ENCODE assay signal across 9 cellular contexts in genomic region chr19:54029930-54030490, GRCh38. TPM values are rescaled to one million over a fixed set of nuclear protein-coding genes. Genes with fewer than 3 reads are reported as not detected.
A peak's percentile ranks its signal among the peaks of the same experiment; 100 is the strongest.
DNase-seq lines count a peak whose midpoint lies in the region; ATAC-seq and TF ChIP-seq lines count a peak whose summit lies in the region.
"Had no signal": no experiment of that assay in that cellular context is flagged by ENCODE, and none has a peak within 500 bp of the region (broad histone marks: within the 10 kb centered on the region; RNA-seq: fewer than 3 reads in every experiment).

No MANE protein-coding gene starts in this region.

- no peaks in the 10 kb centered on the region for H3K36me3 Mint-ChIP-seq in CD14-positive monocyte
- no peaks in the 10 kb centered on the region for H3K36me3 Mint-ChIP-seq in activated naive CD4-positive, alpha-beta T cell treated with anti-CD3 and anti-CD28 coated beads for 36 hours (ENCODE audit: low read depth)
- H3K36me3 Mint-ChIP-seq: stimulated activated naive B cell treated with anti-CD40 and anti-IgM and Interleukin-4, amounts not matched to agents 10 μg/mL and 1 μg/mL and 100 μg/mL, for 72 hours had no signal

- no peaks in the 10 kb centered on the region for H3K36me3 ChIP-seq in left ventricle myocardium inferior

- H3K4me3 ChIP-seq in left ventricle myocardium inferior = no peak overlapping the region

- no peak overlapping the region for H3K27ac ChIP-seq in left ventricle myocardium inferior (replicated peaks)

- H3K4me3 Mint-ChIP-seq in CD14-positive monocyte = peak overlapping the region in 1 of 2 donors; percentile 83
- H3K4me3 Mint-ChIP-seq in activated naive CD4-positive, alpha-beta T cell treated with anti-CD3 and anti-CD28 coated beads for 36 hours = no peak overlapping the region
- H3K4me3 Mint-ChIP-seq: stimulated activated naive B cell treated with anti-CD40 and anti-IgM and Interleukin-4, amounts not matched to agents 10 μg/mL and 1 μg/mL and 100 μg/mL, for 72 hours had no signal

- H3K27ac Mint-ChIP-seq in CD14-positive monocyte = peak overlapping the region in 2 of 7 donors; percentile 86 to 93
- no peak overlapping the region for H3K27ac Mint-ChIP-seq in activated naive CD4-positive, alpha-beta T cell treated with anti-CD3 and anti-CD28 coated beads for 36 hours
- H3K27ac Mint-ChIP-seq: stimulated activated naive B cell treated with anti-CD40 and anti-IgM and Interleukin-4, amounts not matched to agents 10 μg/mL and 1 μg/mL and 100 μg/mL, for 72 hours had no signal

- DNase-seq in CD14-positive monocyte (ENCODE audit: low spot score) (peak; percentile 60), HEK293T (ENCODE audit: extremely low spot score) (peak; percentile 68), RPMI7951 (ENCODE audit: low read depth) (peak; percentile 75), left ventricle myocardium inferior (peak; percentile 31), retina (peak; percentile 51)
- DNase-seq in activated naive CD4-positive, alpha-beta T cell treated with anti-CD3 and anti-CD28 coated beads for 36 hours = peak; percentile 72
- DNase-seq: stimulated activated naive B cell treated with anti-CD40 and anti-IgM and Interleukin-4, amounts not matched to agents 10 μg/mL and 1 μg/mL and 100 μg/mL, for 72 hours had no signal

- peaks cover 9 to 15% (median 14%) of the 10 kb centered on the region in 3 donors for H3K27me3 Mint-ChIP-seq in CD14-positive monocyte (ENCODE audit: low read depth in 3 of 3)
- peaks cover 15% of the 10 kb centered on the region for H3K27me3 Mint-ChIP-seq in activated naive CD4-positive, alpha-beta T cell treated with anti-CD3 and anti-CD28 coated beads for 36 hours (ENCODE audit: low read depth)

- CTCF ChIA-PET in HEK293T (lab: Yijun Ruan, JAX) = interaction anchor here (0.6 to 1.3 kb wide), 16 partner anchors 9 to 339 kb away, joined by 3 to 8 read pairs (median 4); no protein-coding TSS in a partner anchor
- CTCF ChIA-PET in activated naive CD4-positive, alpha-beta T cell treated with anti-CD3 and anti-CD28 coated beads for 36 hours (lab: Charles Lee) = interaction anchor here (0.6 to 1.5 kb wide), 17 partner anchors 9 to 258 kb away, joined by 3 to 12 read pairs (median 5); no protein-coding TSS in a partner anchor

- peaks cover 20% of the 10 kb centered on the region for H3K4me1 Mint-ChIP-seq in CD14-positive monocyte
- peaks cover 1% of the 10 kb centered on the region for H3K4me1 Mint-ChIP-seq in activated naive CD4-positive, alpha-beta T cell treated with anti-CD3 and anti-CD28 coated beads for 36 hours (ENCODE audit: low read depth)

- no peak for ATAC-seq in GM21529 (IDR thresholded peaks at IDR 0.05; ENCODE audit: unreplicated experiment)
- no peak for ATAC-seq in GM19463 (IDR thresholded peaks at IDR 0.05; ENCODE audit: unreplicated experiment)

- H3K27me3 ChIP-seq in left ventricle myocardium inferior (ENCODE audit: low read depth) = peaks cover 84% of the 10 kb centered on the region

- H3K9me3 ChIP-seq in left ventricle myocardium inferior (replicated peaks) = no peaks in the 10 kb centered on the region

- POLR2A ChIA-PET in HEK293T (lab: Yijun Ruan, JAX) = interaction anchor here (1.0 kb wide), 1 partner anchor 50 kb away, joined by 3 read pairs; no protein-coding TSS in a partner anchor

- no peaks in the 10 kb centered on the region for H3K9me3 Mint-ChIP-seq in CD14-positive monocyte
- no peaks in the 10 kb centered on the region for H3K9me3 Mint-ChIP-seq in activated naive CD4-positive, alpha-beta T cell treated with anti-CD3 and anti-CD28 coated beads for 36 hours
- H3K9me3 Mint-ChIP-seq: stimulated activated naive B cell treated with anti-CD40 and anti-IgM and Interleukin-4, amounts not matched to agents 10 μg/mL and 1 μg/mL and 100 μg/mL, for 72 hours had no signal

- no peaks in the 10 kb centered on the region for H3K4me1 ChIP-seq in left ventricle myocardium inferior

- intact Hi-C loops in CD14-positive monocyte (cut with micrococcal nuclease) = loop anchor here (2.0 to 10.0 kb wide), 4 partner anchors 123 to 237 kb away; partner anchors contain the start of gene NLRP12 (in 1 of the 2)
- intact Hi-C loops in activated naive CD4-positive, alpha-beta T cell treated with anti-CD3 and anti-CD28 coated beads for 36 hours (cut with micrococcal nuclease) = loop anchor here (1.0 kb wide), 1 partner anchor 237 kb away; no protein-coding TSS in a partner anchor
- intact Hi-C loops in left ventricle myocardium inferior (cut with micrococcal nuclease) = loop anchor here (10.0 kb wide), 1 partner anchor 125 kb away; the partner anchor contains the start of gene CACNG7

- TF ChIP-seq CTCF in CD14-positive monocyte (IDR thresholded peaks at IDR 0.05) = peak; percentile 69
- peak; percentile 62 for TF ChIP-seq CTCF in left ventricle myocardium inferior (IDR thresholded peaks at IDR 0.05; ENCODE audit: borderline replicate concordance)

TF ChIP-seq in HEK293T, 16 proteins besides CTCF, POLR2A, EP300 and RAD21:
- TF ChIP-seq BHLHE40 (IDR thresholded peaks at IDR 0.05; ENCODE audit: borderline replicate concordance) = no peak
- TF ChIP-seq ZNF384 (IDR thresholded peaks at IDR 0.05) = no peak
- TF ChIP-seq NFRKB (IDR thresholded peaks at IDR 0.05) = no peak
- TF ChIP-seq PKNOX1 (IDR thresholded peaks at IDR 0.05) = no peak
- no peak for TF ChIP-seq FOXK2 (IDR thresholded peaks at IDR 0.05)
- TF ChIP-seq ARNT (IDR thresholded peaks at IDR 0.05) = no peak
- no peak for TF ChIP-seq L3MBTL2 (conservative IDR thresholded peaks at IDR 0.05)
- no peak for TF ChIP-seq TARDBP (IDR thresholded peaks at IDR 0.05)
- no peak for TF ChIP-seq FOXA1 (IDR thresholded peaks at IDR 0.05)

RNA-seq across cellular contexts. Expression of gene VSTM1, which starts 33.7 kb away (rescaled TPM):
- 100 to 1,000 TPM in 1 of 2 donors, 1 to 10 TPM in 1; 3.7 to 137 TPM for polyA plus RNA-seq in CD14-positive monocyte
- 0.29 TPM in 1 of 2 replicates, not detected in the other for total RNA-seq in RPMI7951 (2014; rRNA removed; shearing (Covaris generic))
- total RNA-seq in activated naive CD4-positive, alpha-beta T cell treated with anti-CD3 and anti-CD28 coated beads for 36 hours = not detected
- total RNA-seq in left ventricle myocardium inferior = not detected

RNA-seq across cellular contexts. Expression of gene CACNG6, which starts 38.6 kb away (rescaled TPM):
- under 1 TPM in 1 of 2 donors, not detected in 1; 0.18 TPM for polyA plus RNA-seq in CD14-positive monocyte
- total RNA-seq in RPMI7951 (2014; rRNA removed; shearing (Covaris generic)) = 0.10 TPM in 1 of 2 replicates, not detected in the other
- not detected for total RNA-seq in activated naive CD4-positive, alpha-beta T cell treated with anti-CD3 and anti-CD28 coated beads for 36 hours
- not detected for total RNA-seq in left ventricle myocardium inferior

RNA-seq across cellular contexts. Expression of gene TARM1, which starts 51.2 kb away (rescaled TPM):
- polyA plus RNA-seq in CD14-positive monocyte = 1 to 10 TPM in 1 of 2 donors, not detected in 1; 1.2 TPM
- total RNA-seq in RPMI7951 (2014; rRNA removed; shearing (Covaris generic)) = not detected in 2 replicates
- total RNA-seq in activated naive CD4-positive, alpha-beta T cell treated with anti-CD3 and anti-CD28 coated beads for 36 hours = not detected
- total RNA-seq in left ventricle myocardium inferior = not detected
